Comparison of ENCODE assay signal across 1 cellular context in the genomic region with DNA sequence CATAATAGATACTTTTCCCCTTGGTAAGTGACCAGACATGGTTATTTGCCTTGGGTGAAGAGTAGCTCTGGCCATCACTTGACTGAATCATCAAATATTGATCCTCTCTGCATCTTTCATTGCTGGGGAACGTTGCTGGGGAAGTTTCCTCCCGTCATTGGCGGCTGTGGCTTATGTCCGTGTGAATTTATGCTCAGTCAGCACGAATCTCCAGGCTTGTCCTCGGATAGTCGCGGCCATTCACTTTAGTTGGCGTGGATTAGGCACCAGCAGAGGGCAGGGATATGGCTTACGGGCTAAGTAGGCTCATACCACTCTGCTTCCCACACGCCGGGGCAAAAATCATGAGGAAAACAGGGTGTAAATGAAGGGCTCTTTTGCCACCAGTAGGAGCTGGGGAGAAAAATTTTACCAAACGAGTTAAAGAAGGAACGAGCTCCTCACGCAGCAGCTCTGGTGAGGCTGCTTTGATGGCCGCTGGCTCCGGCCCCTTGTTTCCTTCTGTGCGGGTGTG.
TF ChIP-seq lines count a peak whose summit lies in the region.

No MANE protein-coding gene starts in this region.

TF ChIP-seq in WTC11, 78 proteins besides CTCF, POLR2A, EP300 and RAD21 (continued from another document):
- TF ChIP-seq, protein P1, sequence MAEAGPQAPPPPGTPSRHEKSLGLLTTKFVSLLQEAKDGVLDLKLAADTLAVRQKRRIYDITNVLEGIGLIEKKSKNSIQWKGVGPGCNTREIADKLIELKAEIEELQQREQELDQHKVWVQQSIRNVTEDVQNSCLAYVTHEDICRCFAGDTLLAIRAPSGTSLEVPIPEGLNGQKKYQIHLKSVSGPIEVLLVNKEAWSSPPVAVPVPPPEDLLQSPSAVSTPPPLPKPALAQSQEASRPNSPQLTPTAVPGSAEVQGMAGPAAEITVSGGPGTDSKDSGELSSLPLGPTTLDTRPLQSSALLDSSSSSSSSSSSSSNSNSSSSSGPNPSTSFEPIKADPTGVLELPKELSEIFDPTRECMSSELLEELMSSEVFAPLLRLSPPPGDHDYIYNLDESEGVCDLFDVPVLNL (CRISPR knock-in tag; IDR thresholded peaks at IDR 0.05; ENCODE audit: borderline replicate concordance, low read depth) = no peak
- TF ChIP-seq, protein P2, sequence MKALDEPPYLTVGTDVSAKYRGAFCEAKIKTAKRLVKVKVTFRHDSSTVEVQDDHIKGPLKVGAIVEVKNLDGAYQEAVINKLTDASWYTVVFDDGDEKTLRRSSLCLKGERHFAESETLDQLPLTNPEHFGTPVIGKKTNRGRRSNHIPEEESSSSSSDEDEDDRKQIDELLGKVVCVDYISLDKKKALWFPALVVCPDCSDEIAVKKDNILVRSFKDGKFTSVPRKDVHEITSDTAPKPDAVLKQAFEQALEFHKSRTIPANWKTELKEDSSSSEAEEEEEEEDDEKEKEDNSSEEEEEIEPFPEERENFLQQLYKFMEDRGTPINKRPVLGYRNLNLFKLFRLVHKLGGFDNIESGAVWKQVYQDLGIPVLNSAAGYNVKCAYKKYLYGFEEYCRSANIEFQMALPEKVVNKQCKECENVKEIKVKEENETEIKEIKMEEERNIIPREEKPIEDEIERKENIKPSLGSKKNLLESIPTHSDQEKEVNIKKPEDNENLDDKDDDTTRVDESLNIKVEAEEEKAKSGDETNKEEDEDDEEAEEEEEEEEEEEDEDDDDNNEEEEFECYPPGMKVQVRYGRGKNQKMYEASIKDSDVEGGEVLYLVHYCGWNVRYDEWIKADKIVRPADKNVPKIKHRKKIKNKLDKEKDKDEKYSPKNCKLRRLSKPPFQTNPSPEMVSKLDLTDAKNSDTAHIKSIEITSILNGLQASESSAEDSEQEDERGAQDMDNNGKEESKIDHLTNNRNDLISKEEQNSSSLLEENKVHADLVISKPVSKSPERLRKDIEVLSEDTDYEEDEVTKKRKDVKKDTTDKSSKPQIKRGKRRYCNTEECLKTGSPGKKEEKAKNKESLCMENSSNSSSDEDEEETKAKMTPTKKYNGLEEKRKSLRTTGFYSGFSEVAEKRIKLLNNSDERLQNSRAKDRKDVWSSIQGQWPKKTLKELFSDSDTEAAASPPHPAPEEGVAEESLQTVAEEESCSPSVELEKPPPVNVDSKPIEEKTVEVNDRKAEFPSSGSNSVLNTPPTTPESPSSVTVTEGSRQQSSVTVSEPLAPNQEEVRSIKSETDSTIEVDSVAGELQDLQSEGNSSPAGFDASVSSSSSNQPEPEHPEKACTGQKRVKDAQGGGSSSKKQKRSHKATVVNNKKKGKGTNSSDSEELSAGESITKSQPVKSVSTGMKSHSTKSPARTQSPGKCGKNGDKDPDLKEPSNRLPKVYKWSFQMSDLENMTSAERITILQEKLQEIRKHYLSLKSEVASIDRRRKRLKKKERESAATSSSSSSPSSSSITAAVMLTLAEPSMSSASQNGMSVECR (CRISPR knock-in tag; IDR thresholded peaks at IDR 0.05; ENCODE audit: borderline replicate concordance) = no peak
- TF ChIP-seq NFYB (CRISPR knock-in tag; conservative IDR thresholded peaks at IDR 0.05; ENCODE audit: low read depth) (no peak), FOXJ3 (CRISPR knock-in tag; IDR thresholded peaks at IDR 0.05; ENCODE audit: borderline replicate concordance) (no peak), NFE2L1 (CRISPR knock-in tag; IDR thresholded peaks at IDR 0.05) (no peak), ZNF263 (CRISPR knock-in tag; IDR thresholded peaks at IDR 0.05; ENCODE audit: low read depth) (no peak), CBFB (CRISPR knock-in tag; IDR thresholded peaks at IDR 0.05; ENCODE audit: low read depth) (no peak), TCF7 (CRISPR knock-in tag; IDR thresholded peaks at IDR 0.05; ENCODE audit: low read depth) (no peak), GRHL2 (CRISPR knock-in tag; IDR thresholded peaks at IDR 0.05; ENCODE audit: insufficient replicate concordance, severe bottlenecking) (no peak), NR2C2 (CRISPR knock-in tag; IDR thresholded peaks at IDR 0.05) (no peak)
- TF ChIP-seq, protein P3, sequence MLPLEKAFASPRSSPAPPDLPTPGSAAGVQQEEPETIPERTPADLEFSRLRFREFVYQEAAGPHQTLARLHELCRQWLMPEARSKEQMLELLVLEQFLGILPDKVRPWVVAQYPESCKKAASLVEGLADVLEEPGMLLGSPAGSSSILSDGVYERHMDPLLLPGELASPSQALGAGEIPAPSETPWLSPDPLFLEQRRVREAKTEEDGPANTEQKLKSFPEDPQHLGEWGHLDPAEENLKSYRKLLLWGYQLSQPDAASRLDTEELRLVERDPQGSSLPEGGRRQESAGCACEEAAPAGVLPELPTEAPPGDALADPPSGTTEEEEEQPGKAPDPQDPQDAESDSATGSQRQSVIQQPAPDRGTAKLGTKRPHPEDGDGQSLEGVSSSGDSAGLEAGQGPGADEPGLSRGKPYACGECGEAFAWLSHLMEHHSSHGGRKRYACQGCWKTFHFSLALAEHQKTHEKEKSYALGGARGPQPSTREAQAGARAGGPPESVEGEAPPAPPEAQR (CRISPR knock-in tag; IDR thresholded peaks at IDR 0.05) = no peak
- TF ChIP-seq, protein P4, sequence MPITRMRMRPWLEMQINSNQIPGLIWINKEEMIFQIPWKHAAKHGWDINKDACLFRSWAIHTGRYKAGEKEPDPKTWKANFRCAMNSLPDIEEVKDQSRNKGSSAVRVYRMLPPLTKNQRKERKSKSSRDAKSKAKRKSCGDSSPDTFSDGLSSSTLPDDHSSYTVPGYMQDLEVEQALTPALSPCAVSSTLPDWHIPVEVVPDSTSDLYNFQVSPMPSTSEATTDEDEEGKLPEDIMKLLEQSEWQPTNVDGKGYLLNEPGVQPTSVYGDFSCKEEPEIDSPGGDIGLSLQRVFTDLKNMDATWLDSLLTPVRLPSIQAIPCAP (CRISPR knock-in tag; IDR thresholded peaks at IDR 0.05) = no peak
